9 cellular contexts compared by ENCODE assay signal in genomic region chr2:44778671-44779476, GRCh38.
DNase-seq lines count a peak whose midpoint lies in the region; ATAC-seq and TF ChIP-seq lines count a peak whose summit lies in the region.
"Had no signal": no experiment of that assay in that cellular context is flagged by ENCODE, and none has a peak within 500 bp of the region (broad histone marks: within the 10 kb centered on the region; RNA-seq: fewer than 3 reads in every experiment).

No MANE protein-coding gene starts in this region.

- H3K36me3 Mint-ChIP-seq in neural progenitor cell (peaks cover 5% of the 10 kb centered on the region), Caco-2 (ENCODE audit: insufficient read depth, unreplicated experiment) (no peaks in the 10 kb centered on the region)

- H3K9me3 Mint-ChIP-seq in neural progenitor cell, result peaks cover 23% of the 10 kb centered on the region
- H3K9me3 Mint-ChIP-seq in Caco-2 (ENCODE audit: unreplicated experiment), result peaks cover 9% of the 10 kb centered on the region

- ATAC-seq in GM19035 (IDR thresholded peaks at IDR 0.05; ENCODE audit: unreplicated experiment) (peak; percentile 98), HG02885 (IDR thresholded peaks at IDR 0.05; ENCODE audit: poor library complexity, unreplicated experiment) (peak; percentile 99), PC-3 (no peak)

- H2AFZ ChIP-seq in OCI-LY7 (ENCODE audit: low read length), result peak overlapping the region; percentile 92
- H2AFZ ChIP-seq in neural progenitor cell (replicated peaks), result no peak overlapping the region
- no peak overlapping the region for H2AFZ ChIP-seq in PC-3 (ENCODE audit: low read length)

- H3K36me3 ChIP-seq in OCI-LY7 (ENCODE audit: insufficient read depth, low read length) (no peaks in the 10 kb centered on the region), neural progenitor cell (no peaks in the 10 kb centered on the region), PC-3 (ENCODE audit: low read depth, low read length) (no peaks in the 10 kb centered on the region), Caco-2 (ENCODE audit: control insufficient read depth, insufficient read depth, low read length) (no peaks in the 10 kb centered on the region)
- H3K36me3 ChIP-seq: prostate gland had no signal

- H3F3A ChIP-seq in neural progenitor cell (ENCODE audit: low read depth) (peaks cover 65% of the 10 kb centered on the region), PC-3 (ENCODE audit: low read length, unreplicated experiment) (no peaks in the 10 kb centered on the region)

- H3K4me1 Mint-ChIP-seq in neural progenitor cell, result peaks cover 44% of the 10 kb centered on the region
- peaks cover 7% of the 10 kb centered on the region for H3K4me1 Mint-ChIP-seq in Caco-2 (ENCODE audit: low read depth, unreplicated experiment)

- peak overlapping the region; percentile 72 for H3K4me2 ChIP-seq in OCI-LY7 (ENCODE audit: low read length)
- H3K4me2 ChIP-seq in neural progenitor cell, result peak overlapping the region; percentile 75
- no peak overlapping the region for H3K4me2 ChIP-seq in PC-3 (ENCODE audit: low read length)

- BruUV-seq in OCI-LY7 (replicated peaks; lab: Mats Ljungman, UMichigan) (no TSS peak), PC-3 (replicated peaks; lab: Mats Ljungman, UMichigan) (no TSS peak), Caco-2 (replicated peaks; lab: Mats Ljungman, UMichigan) (no TSS peak)

- H4K20me1 ChIP-seq in OCI-LY7 (ENCODE audit: insufficient read depth, low read length) (no peaks in the 10 kb centered on the region), neural progenitor cell (ENCODE audit: low read depth) (peaks cover 24% of the 10 kb centered on the region), PC-3 (ENCODE audit: low read length) (no peaks in the 10 kb centered on the region)

- H3K4me3 Mint-ChIP-seq in neural progenitor cell, result peak overlapping the region; percentile 73
- H3K4me3 Mint-ChIP-seq in Caco-2 (ENCODE audit: unreplicated experiment), result no peak overlapping the region

- H3K27me3 Mint-ChIP-seq in neural progenitor cell (ENCODE audit: insufficient read depth, low read depth) (peaks cover 15% of the 10 kb centered on the region), Caco-2 (ENCODE audit: insufficient read depth, unreplicated experiment) (no peaks in the 10 kb centered on the region)

- H3K9ac ChIP-seq in neural progenitor cell, result no peak overlapping the region
- H3K9ac ChIP-seq in PC-3 (ENCODE audit: low read length), result no peak overlapping the region

- H3K4me3 ChIP-seq in OCI-LY7 (ENCODE audit: low read depth, low read length, poor library complexity, severe bottlenecking), result peak overlapping the region; percentile 57
- peak overlapping the region; percentile 40 for H3K4me3 ChIP-seq in neural progenitor cell
- H3K4me3 ChIP-seq in PC-3 (ENCODE audit: low read length), result no peak overlapping the region
- H3K4me3 ChIP-seq in Caco-2 (ENCODE audit: low read depth, low read length), result no peak overlapping the region
- H3K4me3 ChIP-seq: prostate gland had no signal

- no peaks in the 10 kb centered on the region for H3K9me2 ChIP-seq in OCI-LY7 (ENCODE audit: insufficient read depth, low read length)
- H3K9me2 ChIP-seq in PC-3 (replicated peaks; ENCODE audit: low read length), result no peaks in the 10 kb centered on the region

- H3K9me3 ChIP-seq in OCI-LY7 (ENCODE audit: low read length) (no peaks in the 10 kb centered on the region), neural progenitor cell (ENCODE audit: low read depth) (no peaks in the 10 kb centered on the region), PC-3 (ENCODE audit: low read length) (no peaks in the 10 kb centered on the region), Caco-2 (peaks cover 6% of the 10 kb centered on the region; the same call in 1 of the 2 replicates)
- H3K9me3 ChIP-seq: prostate gland had no signal

- POLR2A ChIA-PET in OCI-LY7 (lab: Charles Lee), result interaction anchor here (1.0 kb wide), 1 partner anchor 70 kb away, joined by 3 read pairs; no protein-coding TSS in a partner anchor
- POLR2A ChIA-PET in PC-3 (lab: Charles Lee; ENCODE audit: unreplicated experiment), result no interaction called here
- POLR2A ChIA-PET in Caco-2 (lab: Charles Lee), result interaction anchor here (0.7 kb wide), 1 partner anchor 22 kb away, joined by 3 read pairs; no protein-coding TSS in a partner anchor

- H3K79me2 ChIP-seq in OCI-LY7 (ENCODE audit: insufficient read depth, low read depth, low read length), result no peaks in the 10 kb centered on the region
- no peaks in the 10 kb centered on the region for H3K79me2 ChIP-seq in neural progenitor cell (ENCODE audit: low read depth)
- no peaks in the 10 kb centered on the region for H3K79me2 ChIP-seq in PC-3 (ENCODE audit: low read length)

- TF ChIP-seq CTCF in OCI-LY7 (conservative IDR thresholded peaks at IDR 0.05; ENCODE audit: low read length) (no peak), neural progenitor cell (IDR thresholded peaks at IDR 0.05) (no peak), PC-3 (conservative IDR thresholded peaks at IDR 0.05; ENCODE audit: low read depth, low read length) (no peak), Caco-2 (IDR thresholded peaks at IDR 0.05; ENCODE audit: insufficient read depth in 1 of 2, low read depth in 1 of 2, low read length in 1 of 2, severe bottlenecking in 1 of 2, unreplicated experiment in 1 of 2) (no peak)

- intact Hi-C loops in OCI-LY7 (cut with micrococcal nuclease; ENCODE audit: unreplicated experiment) (no loop called here), PC-3 (cut with micrococcal nuclease) (no loop called here), Caco-2 (cut with micrococcal nuclease; ENCODE audit: unreplicated experiment) (no loop called here)

- H3K27me3 ChIP-seq in neural progenitor cell (peaks cover 13% of the 10 kb centered on the region), PC-3 (ENCODE audit: low read length) (no peaks in the 10 kb centered on the region), Caco-2 (replicated peaks; ENCODE audit: control insufficient read depth, insufficient read depth, low read length) (no peaks in the 10 kb centered on the region)

- H3K4me1 ChIP-seq in OCI-LY7 (ENCODE audit: insufficient read depth, low read length, poor library complexity, severe bottlenecking) (peaks cover 28% of the 10 kb centered on the region), neural progenitor cell (peaks cover 62% of the 10 kb centered on the region), PC-3 (ENCODE audit: insufficient read depth, low read length) (no peaks in the 10 kb centered on the region), Caco-2 (0 out of 2 replicates have a peak, but pooled peaks cover 11% of the 10 kb centered on the region)
- H3K4me1 ChIP-seq: prostate gland had no signal

- DNase-seq in OCI-LY7 (ENCODE audit: low spot score) (peak; percentile 88), neural progenitor cell (ENCODE audit: low spot score) (peak; percentile 87), PC-3 (no peak), superior temporal gyrus (ENCODE audit: extremely low spot score) (no peak), Caco-2 (no peak), HuH-7 (ENCODE audit: low spot score) (no peak)

- H3K27ac Mint-ChIP-seq in neural progenitor cell (peak overlapping the region; percentile 19), Caco-2 (ENCODE audit: unreplicated experiment) (no peak overlapping the region)

- H3K27ac ChIP-seq in OCI-LY7 (ENCODE audit: low read depth, low read length, poor library complexity, severe bottlenecking), result peak overlapping the region; percentile 48
- H3K27ac ChIP-seq in neural progenitor cell, result peak overlapping the region; percentile 51
- no peak overlapping the region for H3K27ac ChIP-seq in PC-3 (ENCODE audit: low read length)
- H3K27ac ChIP-seq: prostate gland had no signal

- CTCF ChIA-PET in OCI-LY7 (lab: Charles Lee; ENCODE audit: unreplicated experiment) (no interaction called here), PC-3 (lab: Charles Lee) (interaction anchor here (0.6 kb wide), 1 partner anchor 10 kb away, joined by 4 read pairs; no protein-coding TSS in a partner anchor), Caco-2 (lab: Charles Lee) (no interaction called here)

Comparison
In these comparisons a context has a peak if more than half of its experiments do, and no peak if none do; other contexts are left out.
1. DNase-seq: peak in OCI-LY7 (single experiment) and neural progenitor cell (single experiment); none in PC-3 (single experiment), superior temporal gyrus (single experiment), Caco-2 (0 of 2) and HuH-7 (single experiment).
2. H3K4me3 ChIP-seq: peak in OCI-LY7 (single experiment) and neural progenitor cell (single experiment); none in PC-3 (single experiment) and Caco-2 (single experiment).